ENCODE assay signal across 24 cellular contexts in the genomic region with DNA sequence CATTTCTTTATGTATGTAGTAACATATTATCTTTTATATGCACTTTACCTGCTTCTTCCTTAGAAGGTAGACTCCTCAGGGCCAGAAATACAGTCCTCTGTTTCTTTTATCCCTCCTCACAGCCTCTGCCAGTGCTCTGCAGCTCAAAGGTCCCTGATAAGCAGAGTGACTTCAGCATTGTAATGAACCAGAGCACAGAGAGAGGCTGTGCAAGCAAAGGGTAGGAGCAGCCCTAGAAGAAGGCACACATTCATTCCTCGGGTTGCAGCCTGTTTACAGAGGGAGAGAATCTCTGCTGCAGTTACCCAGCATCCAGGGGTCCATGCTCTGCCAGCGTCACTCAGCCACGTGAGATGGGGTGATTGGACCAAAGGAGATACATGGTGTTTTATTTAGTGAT.
DNase-seq lines count a peak whose midpoint lies in the region; ATAC-seq, FAIRE-seq and TF ChIP-seq lines count a peak whose summit lies in the region.
"Had no signal": no experiment of that assay in that cellular context is flagged by ENCODE, and none has a peak within 500 bp of the region (broad histone marks: within the 10 kb centered on the region; RNA-seq: fewer than 3 reads in every experiment).

No MANE protein-coding gene starts in this region.

- TF ChIP-seq POLR2A in Peyer's patch (IDR thresholded peaks at IDR 0.05) = peak; percentile 96 to 97

- no peaks in the 10 kb centered on the region for H3K36me3 Mint-ChIP-seq in activated CD8-positive, alpha-beta T cell treated with anti-CD3 and anti-CD28 coated beads for 36 hours (ENCODE audit: low read depth)
- no peaks in the 10 kb centered on the region for H3K36me3 Mint-ChIP-seq in endothelial cell (ENCODE audit: low read depth, unreplicated experiment)
- H3K36me3 Mint-ChIP-seq: memory B cell had no signal

- FAIRE-seq in frontal cortex (lab: Jason Lieb, UNC) = no peak
- FAIRE-seq: G401.6, GM12892 had no signal

- no peaks in the 10 kb centered on the region for H3K4me1 Mint-ChIP-seq in activated CD8-positive, alpha-beta T cell treated with anti-CD3 and anti-CD28 coated beads for 36 hours (ENCODE audit: low read depth)
- H3K4me1 Mint-ChIP-seq in endothelial cell (ENCODE audit: unreplicated experiment) = peaks cover 6% of the 10 kb centered on the region
- H3K4me1 Mint-ChIP-seq: GM23338, memory B cell, T-helper 17 cell had no signal

- intact Hi-C loops in activated CD8-positive, alpha-beta T cell treated with anti-CD3 and anti-CD28 coated beads for 36 hours (cut with micrococcal nuclease) = no loop called here
- intact Hi-C loops in lower lobe of right lung (cut with DNase I) = no loop called here

- DNase-seq in Peyer's patch (peak in 2 of 3 donors; percentile 63 to 77), frontal cortex (ENCODE audit: low spot score in 2 of 2) (peak; percentile 23 to 39), substantia nigra (lab: John Stamatoyannopoulos, UW) (peak in 39 of 49 donors; percentile 15 to 86 (median 66)), endothelial cell (ENCODE audit: low spot score) (no peak), lower lobe of right lung (no peak)
- DNase-seq in activated CD8-positive, alpha-beta T cell treated with anti-CD3 and anti-CD28 coated beads for 36 hours = no peak
- DNase-seq: activated CD4-positive, CD25-positive, alpha-beta regulatory T cell; AML-193; Calu3; erythroblast; IMR-90; NCI-H187; NCI-H510A treated with DMSO at 0.1 percent for 48 hours; SHP77 treated with DMSO at 0.1 percent for 48 hours; stimulated activated CD4-positive, alpha-beta T cell treated with anti-CD3 and anti-CD28 coated beads, Interleukin-1b, Interleukin-23, amount 100 ng/mL, for 48 hours; T-helper 17 cell had no signal

- peak in 1 of 6 experiments; percentile 1 for TF ChIP-seq CTCF in Peyer's patch (IDR thresholded peaks at IDR 0.05)
- no peak for TF ChIP-seq CTCF in activated CD8-positive, alpha-beta T cell treated with anti-CD3 and anti-CD28 coated beads for 36 hours (IDR thresholded peaks at IDR 0.05)
- TF ChIP-seq CTCF in endothelial cell (IDR thresholded peaks at IDR 0.05; ENCODE audit: unreplicated experiment) = no peak
- TF ChIP-seq CTCF in lower lobe of right lung (IDR thresholded peaks at IDR 0.05) = no peak

- POLR2A ChIA-PET in activated CD8-positive, alpha-beta T cell treated with anti-CD3 and anti-CD28 coated beads for 36 hours (lab: Charles Lee) = no interaction called here

- H3K9me3 Mint-ChIP-seq in activated CD8-positive, alpha-beta T cell treated with anti-CD3 and anti-CD28 coated beads for 36 hours = no peaks in the 10 kb centered on the region
- no peaks in the 10 kb centered on the region for H3K9me3 Mint-ChIP-seq in endothelial cell (ENCODE audit: unreplicated experiment)
- H3K9me3 Mint-ChIP-seq: dendritic cell treated with granulocyte-macrophage colony-stimulating factor and Interleukin-4, amounts not matched to agents 40 ng/mL and 50 ng/mL, for 4 days; GM23338; memory B cell had no signal

- peak overlapping the region; percentile 53 to 57 for H3K9ac ChIP-seq in mucosa of rectum (ENCODE audit: low read depth in 1 of 2, low read length in 2 of 2)

- peaks cover 2% of the 10 kb centered on the region for H3K27me3 Mint-ChIP-seq in activated CD8-positive, alpha-beta T cell treated with anti-CD3 and anti-CD28 coated beads for 36 hours
- peaks cover 2% of the 10 kb centered on the region for H3K27me3 Mint-ChIP-seq in endothelial cell (ENCODE audit: unreplicated experiment)
- H3K27me3 Mint-ChIP-seq: dendritic cell treated with granulocyte-macrophage colony-stimulating factor and Interleukin-4, amounts not matched to agents 40 ng/mL and 50 ng/mL, for 4 days had no signal

- CTCF ChIA-PET in activated CD8-positive, alpha-beta T cell treated with anti-CD3 and anti-CD28 coated beads for 36 hours (lab: Charles Lee) = no interaction called here

- H3K4me3 Mint-ChIP-seq in activated CD8-positive, alpha-beta T cell treated with anti-CD3 and anti-CD28 coated beads for 36 hours = no peak overlapping the region
- no peak overlapping the region for H3K4me3 Mint-ChIP-seq in endothelial cell (ENCODE audit: unreplicated experiment)
- H3K4me3 Mint-ChIP-seq: dendritic cell treated with granulocyte-macrophage colony-stimulating factor and Interleukin-4, amounts not matched to agents 40 ng/mL and 50 ng/mL, for 4 days; GM23338; memory B cell; T-helper 17 cell had no signal

- H3K36me3 ChIP-seq in Peyer's patch (no peaks in the 10 kb centered on the region), mucosa of rectum (ENCODE audit: control insufficient read depth in 2 of 2, insufficient read depth in 2 of 2, low read length in 2 of 2) (no peaks in the 10 kb centered on the region), lower lobe of right lung (no peaks in the 10 kb centered on the region)

- peak overlapping the region in 2 of 4 donors; percentile 48 to 50 for H3K4me3 ChIP-seq in Peyer's patch
- H3K4me3 ChIP-seq in mucosa of rectum (ENCODE audit: low read length in 2 of 2) = peak overlapping the region; percentile 48 to 52
- H3K4me3 ChIP-seq in lower lobe of right lung = no peak overlapping the region
- H3K4me3 ChIP-seq: GM23338 had no signal

- H3K9me3 ChIP-seq in Peyer's patch = no peaks in the 10 kb centered on the region
- no peaks in the 10 kb centered on the region for H3K9me3 ChIP-seq in mucosa of rectum (ENCODE audit: control insufficient read depth in 2 of 2, low read length in 2 of 2)
- no peaks in the 10 kb centered on the region for H3K9me3 ChIP-seq in lower lobe of right lung

- H3K27ac Mint-ChIP-seq in activated CD8-positive, alpha-beta T cell treated with anti-CD3 and anti-CD28 coated beads for 36 hours = no peak overlapping the region
- no peak overlapping the region for H3K27ac Mint-ChIP-seq in endothelial cell (ENCODE audit: unreplicated experiment)
- H3K27ac Mint-ChIP-seq: dendritic cell treated with granulocyte-macrophage colony-stimulating factor and Interleukin-4, amounts not matched to agents 40 ng/mL and 50 ng/mL, for 4 days; GM23338; memory B cell; T-helper 17 cell had no signal

- H3K27me3 ChIP-seq in Peyer's patch = no peaks in the 10 kb centered on the region
- no peaks in the 10 kb centered on the region for H3K27me3 ChIP-seq in mucosa of rectum (ENCODE audit: control insufficient read depth in 2 of 2, insufficient read depth in 2 of 2, low read length in 2 of 2)
- H3K27me3 ChIP-seq in lower lobe of right lung (ENCODE audit: low read depth) = no peaks in the 10 kb centered on the region

- ATAC-seq in activated CD4-positive, CD25-positive, alpha-beta regulatory T cell treated with anti-CD3 and anti-CD28 coated beads, Interleukin-2, amount 50 U/mL, for 24 hours = no peak
- ATAC-seq in activated CD8-positive, alpha-beta T cell treated with anti-CD3 and anti-CD28 coated beads for 36 hours = no peak
- ATAC-seq in lower lobe of right lung = no peak
- ATAC-seq: GM23338, sciatic nerve, T-helper 17 cell had no signal

- H3K4me1 ChIP-seq in Peyer's patch (peaks cover 0 to 12% (median 2%) of the 10 kb centered on the region in 4 donors), mucosa of rectum (ENCODE audit: control insufficient read depth in 2 of 2, insufficient read depth in 2 of 2, low read length in 2 of 2) (peaks cover 23 to 51% of the 10 kb centered on the region in 2 donors), lower lobe of right lung (peaks cover 21% of the 10 kb centered on the region)

- H3K27ac ChIP-seq in Peyer's patch (peak overlapping the region in 3 of 4 donors; percentile 75 to 93 (median 92)), mucosa of rectum (ENCODE audit: low read depth in 2 of 2, low read length in 2 of 2) (peak overlapping the region; percentile 91 to 92), substantia nigra (ENCODE audit: low read depth, low read length, poor library complexity, severe bottlenecking) (peak overlapping the region; percentile 96), lower lobe of right lung (no peak overlapping the region)

Comparison
In these comparisons a context has a peak if more than half of its experiments do, and no peak if none do; other contexts are left out.
1. DNase-seq: peak in Peyer's patch (2 of 3), frontal cortex (2 of 2) and substantia nigra (39 of 49); none in activated CD8-positive, alpha-beta T cell treated with anti-CD3 and anti-CD28 coated beads for 36 hours (single experiment), endothelial cell (single experiment) and lower lobe of right lung (single experiment).